8 cellular contexts compared by ENCODE assay signal in the genomic region with DNA sequence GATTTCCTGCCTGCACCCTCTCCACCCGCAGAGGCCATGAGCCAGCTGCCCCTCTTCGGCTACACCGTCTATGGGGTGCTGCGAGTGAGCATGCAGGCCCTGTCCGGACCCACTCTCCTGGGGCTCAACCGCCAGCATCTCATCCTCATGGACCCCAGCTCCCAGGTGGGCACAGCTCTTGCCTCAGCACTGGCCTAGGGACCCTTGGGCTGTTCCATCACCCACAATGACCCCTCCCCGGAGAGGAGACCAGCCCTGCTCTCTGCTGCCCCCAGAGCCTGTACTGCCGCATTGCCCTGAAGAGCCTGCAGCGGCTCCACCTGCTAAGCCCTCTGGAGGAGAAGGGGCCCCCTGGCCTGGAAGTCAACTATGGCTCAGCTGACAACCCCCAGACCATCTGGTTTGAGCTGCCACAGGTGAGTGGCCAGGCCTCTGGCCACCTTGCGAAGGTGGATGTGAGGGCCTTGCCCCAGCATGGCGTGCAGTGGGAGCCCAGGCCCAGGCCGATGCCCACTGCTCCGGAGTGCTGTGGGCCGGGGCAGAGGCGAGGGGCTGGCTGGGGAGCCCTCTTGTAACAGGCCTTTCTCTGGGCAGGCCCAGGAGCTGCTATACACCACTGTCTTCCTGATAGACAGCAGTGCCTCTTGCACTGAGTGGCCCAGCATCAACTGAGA. TPM values are rescaled to one million over a fixed set of nuclear protein-coding genes. Genes with fewer than 3 reads are reported as not detected.
DNase-seq lines count a peak whose midpoint lies in the region; ATAC-seq, FAIRE-seq and TF ChIP-seq lines count a peak whose summit lies in the region.

No MANE protein-coding gene starts in this region.

- CTCF ChIA-PET in activated CD8-positive, alpha-beta memory T cell treated with anti-CD3 and anti-CD28 coated beads, Interleukin-2, amount 10 ng/mL, durations not matched to agents 7 days and 5 days (lab: Charles Lee) = interaction anchor here (0.8 to 3.4 kb wide), 7 partner anchors 8 to 128 kb away, joined by 3 to 26 read pairs (median 6); partner anchors contain the start of gene SMIM5

- TF ChIP-seq CTCF in bronchial epithelial cell (IDR thresholded peaks at IDR 0.05; ENCODE audit: insufficient read depth, low read length, severe bottlenecking) = peak; percentile 83

- no peak overlapping the region for H2BK5ac ChIP-seq in mesendoderm (ENCODE audit: low read length)

- H3K4me3 Mint-ChIP-seq in activated CD8-positive, alpha-beta memory T cell treated with anti-CD3 and anti-CD28 coated beads, Interleukin-2, amount 10 ng/mL, durations not matched to agents 7 days and 5 days = no peak overlapping the region

- no peak overlapping the region for H2BK15ac ChIP-seq in mesendoderm (replicated peaks; ENCODE audit: low read depth)

- H3K36me3 Mint-ChIP-seq in activated CD8-positive, alpha-beta memory T cell treated with anti-CD3 and anti-CD28 coated beads, Interleukin-2, amount 10 ng/mL, durations not matched to agents 7 days and 5 days = no peaks in the 10 kb centered on the region

- no peak overlapping the region for H3K4me3 ChIP-seq in bronchial epithelial cell (ENCODE audit: low read depth, low read length)
- H3K4me3 ChIP-seq in mesendoderm (ENCODE audit: low read length) = no peak overlapping the region

- H3K4me1 ChIP-seq in mesendoderm (ENCODE audit: control insufficient read depth, low read depth, low read length) = no peaks in the 10 kb centered on the region

- H3K23ac ChIP-seq in mesendoderm (ENCODE audit: low read length) = no peak overlapping the region

- H2BK120ac ChIP-seq in mesendoderm (ENCODE audit: low read depth, low read length) = no peak overlapping the region

- no peak overlapping the region for H4K5ac ChIP-seq in mesendoderm (ENCODE audit: low read length)

- H3K79me2 ChIP-seq in mesendoderm (ENCODE audit: control insufficient read depth, insufficient read depth, low read length) = no peaks in the 10 kb centered on the region

- peak; percentile 69 for ATAC-seq in activated CD8-positive, alpha-beta memory T cell treated with anti-CD3 and anti-CD28 coated beads, Interleukin-2, amount 10 ng/mL, durations not matched to agents 7 days and 5 days
- ATAC-seq in GM19351 (IDR thresholded peaks at IDR 0.05; ENCODE audit: unreplicated experiment) = no peak
- no peak for ATAC-seq in HG03378 (IDR thresholded peaks at IDR 0.05; ENCODE audit: unreplicated experiment)

- no peaks in the 10 kb centered on the region for H3K79me1 ChIP-seq in mesendoderm (ENCODE audit: low read length)

- H3K18ac ChIP-seq in mesendoderm (ENCODE audit: low read length) = no peak overlapping the region

- H3K9me3 Mint-ChIP-seq in activated CD8-positive, alpha-beta memory T cell treated with anti-CD3 and anti-CD28 coated beads, Interleukin-2, amount 10 ng/mL, durations not matched to agents 7 days and 5 days (ENCODE audit: low read depth) = no peaks in the 10 kb centered on the region

- H4K8ac ChIP-seq in mesendoderm (ENCODE audit: low read depth, low read length) = no peak overlapping the region

- H3K56ac ChIP-seq in mesendoderm (ENCODE audit: low read length) = no peak overlapping the region

- H3K4me2 ChIP-seq in mesendoderm (ENCODE audit: low read length) = no peak overlapping the region

- WGBS in mesendoderm (ENCODE audit: extremely low coverage, insufficient coverage, low lambda C conversion rate) = no CpG with 5 or more reads among the region's 15 CpGs

- no peaks in the 10 kb centered on the region for H3K27me3 Mint-ChIP-seq in activated CD8-positive, alpha-beta memory T cell treated with anti-CD3 and anti-CD28 coated beads, Interleukin-2, amount 10 ng/mL, durations not matched to agents 7 days and 5 days

- DNase-seq in activated CD8-positive, alpha-beta memory T cell treated with anti-CD3 and anti-CD28 coated beads, Interleukin-2, amount 10 ng/mL, durations not matched to agents 7 days and 5 days = peak; percentile 50
- DNase-seq in activated CD8-positive, alpha-beta memory T cell treated with anti-CD3 and anti-CD28 coated beads for 24 hours = no peak
- DNase-seq in NCI-H2171 treated with DMSO at 0.1 percent for 48 hours (lab: John Stamatoyannopoulos, UW) (peak; percentile 48), bronchial epithelial cell (ENCODE audit: low read depth) (no peak), mesendoderm (peak; percentile 58), T1000 (lab: John Stamatoyannopoulos, UW) (no peak)

- H2AK5ac ChIP-seq in mesendoderm (ENCODE audit: low read length) = no peak overlapping the region

- H3K36me3 ChIP-seq in bronchial epithelial cell (ENCODE audit: control insufficient read depth, insufficient read depth, low read length) (peaks cover 9% of the 10 kb centered on the region), mesendoderm (ENCODE audit: control insufficient read depth, insufficient read depth, low read length) (no peaks in the 10 kb centered on the region)

- no peaks in the 10 kb centered on the region for H3K27me3 ChIP-seq in bronchial epithelial cell (ENCODE audit: control insufficient read depth, insufficient read depth, low read length)
- no peaks in the 10 kb centered on the region for H3K27me3 ChIP-seq in mesendoderm (ENCODE audit: insufficient read depth, low read length, poor library complexity)

- H3K27ac ChIP-seq in mesendoderm (ENCODE audit: low read depth, low read length) = no peak overlapping the region

- H3K9ac ChIP-seq in mesendoderm (ENCODE audit: low read length) = no peak overlapping the region

- no peak for FAIRE-seq in bronchial epithelial cell (lab: Jason Lieb, UNC)

- H3K27ac Mint-ChIP-seq in activated CD8-positive, alpha-beta memory T cell treated with anti-CD3 and anti-CD28 coated beads, Interleukin-2, amount 10 ng/mL, durations not matched to agents 7 days and 5 days = no peak overlapping the region

- no peak overlapping the region for H3K4ac ChIP-seq in mesendoderm (ENCODE audit: low read depth, low read length)

- H3K4me1 Mint-ChIP-seq in activated CD8-positive, alpha-beta memory T cell treated with anti-CD3 and anti-CD28 coated beads, Interleukin-2, amount 10 ng/mL, durations not matched to agents 7 days and 5 days = no peaks in the 10 kb centered on the region

RNA-seq across cellular contexts. Expression of gene SMIM5, which starts 7.3 kb away (rescaled TPM):
- under 1 TPM in 1 of 2 experiments, not detected in 1; 0.15 TPM for total RNA-seq in activated CD8-positive, alpha-beta memory T cell treated with anti-CD3 and anti-CD28 coated beads, Interleukin-2, amount 10 ng/mL, durations not matched to agents 7 days and 5 days
- 3.9 and 7.4 TPM in 2 replicates for total RNA-seq in bronchial epithelial cell
- not detected for polyA plus RNA-seq in mesendoderm (2013, experiment 1 of 2)
- 0.03 TPM for polyA plus RNA-seq in mesendoderm (2013, experiment 2 of 2)

RNA-seq across cellular contexts. Expression of gene MYO15B, which starts 38.4 kb away (rescaled TPM):
- 10 to 100 TPM; 12.4 to 25.6 TPM for total RNA-seq in activated CD8-positive, alpha-beta memory T cell treated with anti-CD3 and anti-CD28 coated beads, Interleukin-2, amount 10 ng/mL, durations not matched to agents 7 days and 5 days
- 1.6 and 3.6 TPM in 2 replicates for total RNA-seq in bronchial epithelial cell
- 1.8 TPM for polyA plus RNA-seq in mesendoderm (2013, experiment 1 of 2)
- 1.1 TPM for polyA plus RNA-seq in mesendoderm (2013, experiment 2 of 2)

RNA-seq across cellular contexts. Expression of gene RECQL5, which starts 41.0 kb away (rescaled TPM):
- 10 to 100 TPM; 35.5 to 46.2 TPM for total RNA-seq in activated CD8-positive, alpha-beta memory T cell treated with anti-CD3 and anti-CD28 coated beads, Interleukin-2, amount 10 ng/mL, durations not matched to agents 7 days and 5 days
- total RNA-seq in bronchial epithelial cell = 11.6 and 28.9 TPM in 2 replicates
- 12.6 TPM for polyA plus RNA-seq in mesendoderm (2013, experiment 1 of 2)
- 11.4 TPM for polyA plus RNA-seq in mesendoderm (2013, experiment 2 of 2)

RNA-seq across cellular contexts. Expression of gene SAP30BP, which starts 41.2 kb away (rescaled TPM):
- 100 to 1,000 TPM in 1 of 2 experiments, 10 to 100 TPM in 1; 100.0 to 106 TPM for total RNA-seq in activated CD8-positive, alpha-beta memory T cell treated with anti-CD3 and anti-CD28 coated beads, Interleukin-2, amount 10 ng/mL, durations not matched to agents 7 days and 5 days
- total RNA-seq in bronchial epithelial cell = 58.4 and 65.0 TPM in 2 replicates
- 68.5 TPM for polyA plus RNA-seq in mesendoderm (2013, experiment 1 of 2)
- 69.7 TPM for polyA plus RNA-seq in mesendoderm (2013, experiment 2 of 2)

Comparison
In these comparisons a context has a peak if more than half of its experiments do, and no peak if none do; other contexts are left out.
1. DNase-seq: peak in activated CD8-positive, alpha-beta memory T cell treated with anti-CD3 and anti-CD28 coated beads, Interleukin-2, amount 10 ng/mL, durations not matched to agents 7 days and 5 days (single experiment), NCI-H2171 treated with DMSO at 0.1 percent for 48 hours (single experiment) and mesendoderm (single experiment); none in activated CD8-positive, alpha-beta memory T cell treated with anti-CD3 and anti-CD28 coated beads for 24 hours (single experiment), bronchial epithelial cell (single experiment) and T1000 (single experiment).